ENCODE assay signal across 28 cellular contexts in genomic region chr5:3896098-3896497, GRCh38.
"Had no signal": no experiment of that assay in that cellular context is flagged by ENCODE, and none has a peak within 500 bp of the region (broad histone marks: within the 10 kb centered on the region; RNA-seq: fewer than 3 reads in every experiment).

No MANE protein-coding gene starts in this region.

- H3K9me3 ChIP-seq: adrenal gland, body of pancreas had no signal

- H3K27me3 ChIP-seq: adrenal gland, body of pancreas, gastrocnemius medialis, heart left ventricle had no signal

- DNase-seq: activated CD4-positive, alpha-beta memory T cell treated with anti-CD3 and anti-CD28 coated beads for 36 hours; activated CD4-positive, alpha-beta T cell treated with anti-CD3 and anti-CD28 coated beads for 36 hours; activated CD4-positive, alpha-beta T cell treated with anti-CD3 and anti-CD28 coated beads, Interleukin-2, amount 10 ng/mL, durations not matched to agents 24 days and 14 days; activated CD4-positive, CD25-positive, alpha-beta regulatory T cell; activated CD4-positive, CD25-positive, alpha-beta regulatory T cell treated with anti-CD3 and anti-CD28 coated beads, Interleukin-2, amount 50 U/mL, for 72 hours; activated CD8-positive, alpha-beta memory T cell treated with anti-CD3 and anti-CD28 coated beads, Interleukin-2, amount 10 ng/mL, durations not matched to agents 7 days and 5 days; activated CD8-positive, alpha-beta memory T cell treated with anti-CD3 and anti-CD28 coated beads, Interleukin-2, amount 50 U/mL, for 4 hours; activated CD8-positive, alpha-beta T cell treated with anti-CD3 and anti-CD28 coated beads, Interleukin-2, amount 10 ng/mL, durations not matched to agents 7 days and 5 days; activated effector memory CD4-positive, alpha-beta T cell treated with anti-CD3 and anti-CD28 coated beads, Interleukin-2, amount 50 U/mL, for 16 hours; activated naive CD4-positive, alpha-beta T cell treated with anti-CD3 and anti-CD28 coated beads for 36 hours; activated naive CD8-positive, alpha-beta T cell treated with anti-CD3 and anti-CD28 coated beads for 36 hours; activated naive CD8-positive, alpha-beta T cell treated with anti-CD3 and anti-CD28 coated beads, Interleukin-2, amount 50 U/mL, for 24 hours; activated T-cell treated with anti-CD3 and anti-CD28 coated beads, Interleukin-2, amount 50 U/mL, for 1 hour; activated T-cell treated with anti-CD3 and anti-CD28 coated beads, Interleukin-2, amount 50 U/mL, for 48 hours; adrenal gland; amygdala; aorta; body of pancreas; dorsolateral prefrontal cortex; effector memory CD8-positive, alpha-beta T cell; foreskin fibroblast; gastrocnemius medialis; glutamatergic neuron; heart left ventricle; hypothalamus; T-helper 2 cell had no signal

- H3K27ac ChIP-seq: adrenal gland, body of pancreas, coronary artery, dorsolateral prefrontal cortex, gastrocnemius medialis, heart left ventricle had no signal

- H3K4me3 ChIP-seq: adrenal gland, body of pancreas, coronary artery, dorsolateral prefrontal cortex, gastrocnemius medialis, heart left ventricle had no signal

- H3K36me3 ChIP-seq: adrenal gland, gastrocnemius medialis, heart left ventricle had no signal

- ATAC-seq: activated CD4-positive, alpha-beta T cell treated with anti-CD3 and anti-CD28 coated beads for 36 hours; activated CD8-positive, alpha-beta memory T cell treated with anti-CD3 and anti-CD28 coated beads, Interleukin-2, amount 10 ng/mL, durations not matched to agents 7 days and 5 days; activated CD8-positive, alpha-beta T cell treated with anti-CD3 and anti-CD28 coated beads, Interleukin-2, amount 10 ng/mL, durations not matched to agents 7 days and 5 days; activated naive CD8-positive, alpha-beta T cell treated with anti-CD3 and anti-CD28 coated beads, Interleukin-2, amount 50 U/mL, for 24 hours; body of pancreas; effector memory CD8-positive, alpha-beta T cell; esophagus mucosa; gastrocnemius medialis; heart left ventricle had no signal

- H3K4me1 ChIP-seq: adrenal gland, body of pancreas, gastrocnemius medialis, heart left ventricle had no signal
